Comparison of ENCODE assay signal across 22 cellular contexts in genomic region chr3:28207000-28207733, GRCh38.
"Had no signal": no experiment of that assay in that cellular context is flagged by ENCODE, and none has a peak within 500 bp of the region (broad histone marks: within the 10 kb centered on the region; RNA-seq: fewer than 3 reads in every experiment).

No MANE protein-coding gene starts in this region.

- H3K27me3 ChIP-seq: right atrium auricular region, transverse colon, vagina had no signal

- FAIRE-seq: astrocyte, bronchial epithelial cell, kidney had no signal

- H3K27ac Mint-ChIP-seq: activated B cell treated with CpG ODN at 0.5 μM for 24 hours; memory B cell; T-helper 2 cell treated with Interferon-gamma antibody and Interleukin-4, amounts not matched to agents 5 μg/mL and 100 μg/mL, for 36 hours had no signal

- H3K36me3 ChIP-seq: left ventricle myocardium inferior, right atrium auricular region, transverse colon, vagina had no signal

- H3K4me1 ChIP-seq: left ventricle myocardium inferior, right atrium auricular region, transverse colon, vagina had no signal

- H3K9me3 Mint-ChIP-seq: activated B cell treated with CpG ODN at 0.5 μM for 24 hours, memory B cell had no signal

- H3K4me3 Mint-ChIP-seq: activated B cell treated with CpG ODN at 0.5 μM for 24 hours; memory B cell; naive thymus-derived CD4-positive, alpha-beta T cell; T-helper 2 cell treated with Interferon-gamma antibody and Interleukin-4, amounts not matched to agents 5 μg/mL and 100 μg/mL, for 36 hours had no signal

- H3K36me3 Mint-ChIP-seq: memory B cell had no signal

- DNase-seq: activated B cell treated with CpG ODN at 0.5 μM for 24 hours; activated CD4-positive, alpha-beta T cell treated with anti-CD3 and anti-CD28 coated beads for 48 hours; activated naive CD4-positive, alpha-beta T cell treated with anti-CD3 and anti-CD28 coated beads, Interleukin-2, amount 50 U/mL, for 16 hours; dorsolateral prefrontal cortex; erythroblast; kidney; left ventricle myocardium inferior; mucosa of descending colon; naive thymus-derived CD4-positive, alpha-beta T cell; nucleus accumbens; posterior cingulate gyrus; stimulated activated CD4-positive, alpha-beta T cell treated with anti-CD3 and anti-CD28 coated beads, Interleukin-4, amount 100 ng/mL, for 24 hours; stimulated activated naive CD4-positive, alpha-beta T cell treated with Interleukin-2 at 50 U/mL for 16 hours; substantia nigra; transverse colon had no signal

- H3K4me3 ChIP-seq: dorsolateral prefrontal cortex, left ventricle myocardium inferior, mucosa of descending colon, right atrium auricular region, skin epidermis, transverse colon, vagina had no signal

- ATAC-seq: mucosa of descending colon; naive thymus-derived CD4-positive, alpha-beta T cell had no signal

- H3K27me3 Mint-ChIP-seq: activated B cell treated with CpG ODN at 0.5 μM for 24 hours; naive thymus-derived CD4-positive, alpha-beta T cell had no signal

- H3K27ac ChIP-seq: dorsolateral prefrontal cortex, left ventricle myocardium inferior, right atrium auricular region, transverse colon, vagina had no signal

- H3K9me3 ChIP-seq: left ventricle myocardium inferior, mucosa of descending colon, right atrium auricular region, transverse colon, vagina had no signal
